In the genomic region with DNA sequence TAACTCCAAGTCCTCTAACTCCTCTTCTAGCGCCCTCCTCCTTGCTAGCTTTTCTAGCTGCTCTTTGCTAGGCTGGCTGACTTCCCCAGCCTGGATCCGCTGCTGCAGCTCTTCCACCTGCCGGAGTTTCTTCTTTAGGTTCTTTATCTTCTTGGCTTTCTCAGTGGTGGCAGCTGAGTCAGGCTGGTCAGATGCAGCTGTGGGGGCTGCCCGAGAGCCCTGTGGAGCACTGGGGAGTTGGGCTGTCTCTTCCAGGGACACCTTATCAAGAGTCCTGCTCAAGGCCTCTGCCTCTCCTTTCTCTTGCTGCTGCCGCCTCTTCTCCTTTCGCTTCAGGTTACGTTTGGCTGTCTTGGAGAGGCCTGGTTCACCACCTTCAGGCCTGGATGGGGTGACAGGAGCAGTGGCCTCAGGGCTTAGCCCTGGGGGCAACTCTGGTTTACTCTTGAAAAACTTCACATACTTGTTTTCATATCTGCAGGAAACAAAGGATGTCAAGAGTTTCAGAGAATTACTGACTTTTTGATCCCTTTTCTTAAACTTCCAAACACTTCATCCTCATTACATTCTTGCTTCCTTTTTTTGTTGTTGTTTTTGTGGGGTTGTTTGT, we compare ENCODE assay signal across 20 cellular contexts. TPM values are rescaled to one million over a fixed set of nuclear protein-coding genes. Genes with fewer than 3 reads are reported as not detected.
A peak's percentile ranks its signal among the peaks of the same experiment; 100 is the strongest.
DNase-seq lines count a peak whose midpoint lies in the region; ATAC-seq and TF ChIP-seq lines count a peak whose summit lies in the region.
"Had no signal": no experiment of that assay in that cellular context is flagged by ENCODE, and none has a peak within 500 bp of the region (broad histone marks: within the 10 kb centered on the region; RNA-seq: fewer than 3 reads in every experiment).

No MANE protein-coding gene starts in this region.

- H3K9me3 Mint-ChIP-seq in CD14-positive monocyte = peaks cover 0 to 2% (median 0%) of the 10 kb centered on the region in 7 donors
- no peaks in the 10 kb centered on the region for H3K9me3 Mint-ChIP-seq in activated B cell treated with CpG ODN at 0.5 μM for 24 hours
- no peaks in the 10 kb centered on the region for H3K9me3 Mint-ChIP-seq in memory B cell

- TF ChIP-seq CTCF in 22Rv1 (IDR thresholded peaks at IDR 0.05) (no peak), CD14-positive monocyte (IDR thresholded peaks at IDR 0.05) (no peak), activated B cell treated with CpG ODN at 0.5 μM for 24 hours (IDR thresholded peaks at IDR 0.05) (no peak)

- peaks cover 0 to 1% (median 0%) of the 10 kb centered on the region in 3 donors for H3K27me3 Mint-ChIP-seq in CD14-positive monocyte (ENCODE audit: low read depth in 3 of 3)
- no peaks in the 10 kb centered on the region for H3K27me3 Mint-ChIP-seq in activated B cell treated with CpG ODN at 0.5 μM for 24 hours
- H3K27me3 Mint-ChIP-seq in memory B cell = no peaks in the 10 kb centered on the region

- POLR2A ChIA-PET in activated B cell treated with CpG ODN at 0.5 μM for 24 hours (lab: Charles Lee) = no interaction called here

- peak overlapping the region in 4 of 7 donors; percentile 51 to 68 (median 66) for H3K27ac Mint-ChIP-seq in CD14-positive monocyte
- H3K27ac Mint-ChIP-seq in activated B cell treated with CpG ODN at 0.5 μM for 24 hours = peak overlapping the region; percentile 14
- H3K27ac Mint-ChIP-seq in memory B cell = peak overlapping the region; percentile 42

- DNase-seq in CD14-positive monocyte (ENCODE audit: low spot score) (no peak), activated B cell treated with CpG ODN at 0.5 μM for 24 hours (no peak), memory B cell (ENCODE audit: low spot score in 2 of 2) (no peak), cerebellar cortex (ENCODE audit: low spot score) (no peak), cerebellar nuclear complex (lab: John Stamatoyannopoulos, UW) (no peak)
- DNase-seq: activated gamma-delta T cell; DMS79; effector memory CD4-positive, alpha-beta T cell; gastrocnemius medialis; MM.1S; NCI-H1417 treated with DMSO at 0.1 percent for 48 hours; NCI-H526; stimulated activated naive CD4-positive, alpha-beta T cell; T1000 had no signal

- H3K36me3 Mint-ChIP-seq in CD14-positive monocyte = peaks cover 24 to 43% of the 10 kb centered on the region in 2 donors
- H3K36me3 Mint-ChIP-seq in activated B cell treated with CpG ODN at 0.5 μM for 24 hours (ENCODE audit: low read depth) = peaks cover 32% of the 10 kb centered on the region
- peaks cover 14% of the 10 kb centered on the region for H3K36me3 Mint-ChIP-seq in memory B cell

- H3K27ac ChIP-seq in 22Rv1 = peak overlapping the region; percentile 15; the same call in 1 of the 2 replicates
- H3K27ac ChIP-seq: ascending aorta, esophagus muscularis mucosa, gastrocnemius medialis, thoracic aorta had no signal

- H3K4me1 Mint-ChIP-seq in CD14-positive monocyte (peaks cover 4% of the 10 kb centered on the region), activated B cell treated with CpG ODN at 0.5 μM for 24 hours (peaks cover 4% of the 10 kb centered on the region), memory B cell (no peaks in the 10 kb centered on the region)

- intact Hi-C loops in CD14-positive monocyte (cut with micrococcal nuclease) (no loop called here), activated B cell treated with CpG ODN at 0.5 μM for 24 hours (cut with micrococcal nuclease) (no loop called here)

- CTCF ChIA-PET in activated B cell treated with CpG ODN at 0.5 μM for 24 hours (lab: Charles Lee) = no interaction called here

- ATAC-seq in activated B cell treated with CpG ODN at 0.5 μM for 24 hours (ENCODE audit: low read depth) (no peak), memory B cell (ENCODE audit: low read depth) (no peak), GM18867 (IDR thresholded peaks at IDR 0.05; ENCODE audit: unreplicated experiment) (no peak)
- ATAC-seq: gastrocnemius medialis, HCT116 had no signal

- H3K4me3 Mint-ChIP-seq in CD14-positive monocyte = no peak overlapping the region
- H3K4me3 Mint-ChIP-seq in activated B cell treated with CpG ODN at 0.5 μM for 24 hours = no peak overlapping the region
- no peak overlapping the region for H3K4me3 Mint-ChIP-seq in memory B cell

RNA-seq across cellular contexts. Expression of a gene that starts 25.7 kb away (rescaled TPM):
- 10 to 100 TPM; 39.5 to 47.1 TPM for polyA plus RNA-seq in CD14-positive monocyte
- 39.6 and 41.7 TPM in 2 replicates for total RNA-seq in activated B cell treated with CpG ODN at 0.5 μM for 24 hours

RNA-seq across cellular contexts. Expression of a gene that starts 29.0 kb away (rescaled TPM):
- polyA plus RNA-seq in CD14-positive monocyte = 10 to 100 TPM; 16.0 to 21.4 TPM
- 86.8 and 95.9 TPM in 2 replicates for total RNA-seq in activated B cell treated with CpG ODN at 0.5 μM for 24 hours

RNA-seq across cellular contexts. Expression of a gene that starts 59.2 kb away (rescaled TPM):
- polyA plus RNA-seq in CD14-positive monocyte = 1 to 10 TPM in 1 of 2 donors, under 1 TPM in 1; 0.81 to 1.0 TPM
- 0.31 TPM in 1 of 2 replicates, not detected in the other for total RNA-seq in activated B cell treated with CpG ODN at 0.5 μM for 24 hours

Comparison
In these comparisons a context has a peak if more than half of its experiments do, and no peak if none do; other contexts are left out.
1. H3K27ac Mint-ChIP-seq: peak in every context shown above with its lines; median percentile 66 in CD14-positive monocyte; 42 in memory B cell; 14 in activated B cell treated with CpG ODN at 0.5 μM for 24 hours.